28 cellular contexts compared by ENCODE assay signal in genomic region chr2:154825358-154825757, GRCh38.
"Had no signal": no experiment of that assay in that cellular context is flagged by ENCODE, and none has a peak within 500 bp of the region (broad histone marks: within the 10 kb centered on the region; RNA-seq: fewer than 3 reads in every experiment).

No MANE protein-coding gene starts in this region.

- H2AFZ ChIP-seq: hepatocyte had no signal

- DNase-seq: colonic mucosa; cortex of kidney; dermis blood vessel endothelial cell; dorsolateral prefrontal cortex; effector CD4-positive, alpha-beta T cell; effector CD8-positive, alpha-beta T cell; effector memory CD4-positive, alpha-beta T cell; effector memory CD8-positive, alpha-beta T cell; endodermal cell; erythroblast; esophagus squamous epithelium; foreskin fibroblast; foreskin keratinocyte; foreskin melanocyte; gastrocnemius medialis; glutamatergic neuron; head of caudate nucleus; heart left ventricle had no signal

- ATAC-seq: effector memory CD8-positive, alpha-beta T cell; esophagus mucosa; foreskin keratinocyte; gastrocnemius medialis; gastroesophageal sphincter; heart left ventricle had no signal

- H3K4me2 ChIP-seq: hepatocyte had no signal

- H3K9me3 ChIP-seq: colonic mucosa, esophagus muscularis mucosa, esophagus squamous epithelium, gastrocnemius medialis, gastroesophageal sphincter, heart left ventricle had no signal

- H3K4me3 ChIP-seq: colonic mucosa, coronary artery, dorsolateral prefrontal cortex, esophagus muscularis mucosa, esophagus squamous epithelium, gastrocnemius medialis, gastroesophageal sphincter, heart left ventricle, hepatocyte had no signal

- H3K79me2 ChIP-seq: hepatocyte had no signal

- H3K27ac ChIP-seq: colonic mucosa, coronary artery, dorsolateral prefrontal cortex, epithelial cell of prostate, esophagus muscularis mucosa, esophagus squamous epithelium, foreskin keratinocyte, gastrocnemius medialis, gastroesophageal sphincter, heart left ventricle, hepatocyte had no signal

- H3K36me3 ChIP-seq: colonic mucosa, esophagus muscularis mucosa, esophagus squamous epithelium, gastrocnemius medialis, gastroesophageal sphincter, heart left ventricle had no signal

- H3K27me3 ChIP-seq: colonic mucosa, dorsolateral prefrontal cortex, esophagus muscularis mucosa, esophagus squamous epithelium, foreskin keratinocyte, gastrocnemius medialis, gastroesophageal sphincter, heart left ventricle, hepatocyte had no signal

- H3K4me1 ChIP-seq: colonic mucosa, esophagus muscularis mucosa, esophagus squamous epithelium, foreskin keratinocyte, gastrocnemius medialis, gastroesophageal sphincter, heart left ventricle had no signal

- FAIRE-seq: colon, endometrium, endothelial cell of umbilical vein, frontal cortex had no signal
